In the genomic region with DNA sequence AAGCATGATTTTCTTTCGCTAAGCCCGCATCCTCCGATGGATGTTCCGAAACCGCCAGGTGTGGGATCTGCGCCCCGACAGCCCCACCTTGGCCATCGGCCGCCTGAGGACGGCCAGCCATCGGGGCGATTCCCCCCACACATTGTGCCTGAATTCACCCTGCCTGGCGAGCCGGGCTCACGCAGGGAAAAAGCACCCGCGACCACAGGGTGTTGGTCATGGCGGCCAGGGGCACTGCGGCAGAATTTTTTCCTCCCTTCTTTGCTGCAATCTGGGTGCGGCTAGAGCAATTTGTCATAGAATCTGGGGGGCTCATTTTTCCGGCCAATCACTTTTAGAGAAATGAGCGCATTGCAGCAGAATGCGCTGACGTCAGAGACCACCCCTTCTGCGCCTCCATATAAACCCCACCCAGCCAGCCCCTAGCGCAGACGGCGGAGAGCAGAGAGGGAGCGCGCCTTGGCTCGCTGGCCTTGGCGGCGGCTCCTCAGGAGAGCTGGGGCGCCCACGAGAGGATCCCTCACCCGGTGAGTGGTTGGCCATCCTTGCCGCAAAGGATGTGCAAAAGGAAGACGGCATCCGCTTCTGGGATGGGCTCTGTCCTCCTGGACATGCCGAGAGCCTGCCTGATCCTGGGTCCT, we compare ENCODE assay signal across 10 cellular contexts. TPM values are rescaled to one million over a fixed set of nuclear protein-coding genes. Genes with fewer than 3 reads are reported as not detected.
DNase-seq lines count a peak whose midpoint lies in the region; ATAC-seq, FAIRE-seq and TF ChIP-seq lines count a peak whose summit lies in the region.
"Had no signal": no experiment of that assay in that cellular context is flagged by ENCODE, and none has a peak within 500 bp of the region (broad histone marks: within the 10 kb centered on the region; RNA-seq: fewer than 3 reads in every experiment).

Gene MEG3, plus strand, starts transcription at position 428 of the 641 bp plus-strand sequence.

- H3K79me1 ChIP-seq in neuronal stem cell (ENCODE audit: low read depth, low read length): no peaks in the 10 kb centered on the region

- peak within 1 kb of the TSS; percentile 99 for H2AK5ac ChIP-seq in neuronal stem cell (ENCODE audit: low read depth, low read length)

- TF ChIP-seq CTCF in A549 (IDR thresholded peaks at IDR 0.05) (no peak), Panc1 (IDR thresholded peaks at IDR 0.05) (no peak), esophagus squamous epithelium (IDR thresholded peaks at IDR 0.05) (no peak)

- no TSS peak for BruUV-seq in Panc1 (replicated peaks; lab: Mats Ljungman, UMichigan)

- H2BK12ac ChIP-seq in neuronal stem cell (ENCODE audit: low read length): peak within 1 kb of the TSS; percentile 98

- WGBS in A549 (ENCODE audit: missing lambda C conversion rate): 57% methylated on average over 35 of the region's 40 CpGs
- 64 to 66% methylated on average over 9 to 11 of the region's 40 CpGs for WGBS in esophagus squamous epithelium, 2 donors
- WGBS in neuronal stem cell (ENCODE audit: extremely low coverage in 2 of 2, insufficient read length in 2 of 2, insufficient replicate concordance in 1 of 2), 2 donors: no CpG with 5 or more reads among the region's 40 CpGs

- H3K9ac ChIP-seq in neuronal stem cell (ENCODE audit: low read depth, low read length, poor library complexity): peak within 1 kb of the TSS; percentile 61

- TF ChIP-seq EP300 in A549 (IDR thresholded peaks at IDR 0.05): no peak

- H2BK120ac ChIP-seq in neuronal stem cell (ENCODE audit: low read depth, low read length): peak within 1 kb of the TSS; percentile 67

- H3K36me3 ChIP-seq in Panc1 (ENCODE audit: control insufficient read depth, insufficient read depth, low read length): no peaks in the 10 kb centered on the region
- no peaks in the 10 kb centered on the region for H3K36me3 ChIP-seq in esophagus squamous epithelium
- no peaks in the 10 kb centered on the region for H3K36me3 ChIP-seq in neuronal stem cell (replicated peaks in 1 of 2; ENCODE audit: control insufficient read depth in 2 of 2, insufficient read depth in 2 of 2, low read length in 2 of 2)

- peak within 1 kb of the TSS; percentile 44 for H3K23ac ChIP-seq in neuronal stem cell (ENCODE audit: low read depth, low read length, poor library complexity)

- DNase-seq in A549 (ENCODE audit: low read depth in 1 of 2, low spot score in 1 of 2) (peak; percentile 17 to 51), Panc1 (ENCODE audit: low read depth, low spot score) (no peak), esophagus squamous epithelium (lab: John Stamatoyannopoulos, UW) (no peak), neuronal stem cell (ENCODE audit: low spot score) (no peak), epidermal melanocyte (ENCODE audit: insufficient read length, low spot score) (no peak)
- DNase-seq in effector memory CD8-positive, alpha-beta T cell: no peak
- DNase-seq: NCI-H1105 treated with DMSO at 0.1 percent for 48 hours had no signal

- ATAC-seq in A549 (peak; percentile 76 to 84), Panc1 (peak; percentile 61), GM21786 (IDR thresholded peaks at IDR 0.05; ENCODE audit: unreplicated experiment) (no peak), HG03520 (IDR thresholded peaks at IDR 0.05; ENCODE audit: unreplicated experiment) (no peak)
- ATAC-seq in effector memory CD8-positive, alpha-beta T cell (replicated peaks): no peak
- ATAC-seq: GM23338 had no signal

- CTCF ChIA-PET in A549 (lab: Yijun Ruan, JAX): interaction anchor here (1.0 kb wide), 1 partner anchor 167 kb away, joined by 3 read pairs; no protein-coding TSS in a partner anchor
- CTCF ChIA-PET in Panc1 (lab: Charles Lee): no interaction called here

- no peaks in the 10 kb centered on the region for H3K4me1 ChIP-seq in A549
- H3K4me1 ChIP-seq in Panc1 (ENCODE audit: control insufficient read depth, insufficient read depth, low read length): peaks cover 4% of the 10 kb centered on the region; the same call in 1 of the 2 replicates
- H3K4me1 ChIP-seq in esophagus squamous epithelium: peaks cover 0 to 30% (median 0%) of the 10 kb centered on the region in 3 donors
- H3K4me1 ChIP-seq in neuronal stem cell (ENCODE audit: control insufficient read depth in 2 of 2, insufficient read depth in 1 of 2, low read depth in 1 of 2, low read length in 2 of 2): peaks cover 17 to 24% of the 10 kb centered on the region in 2 donors

- H2BK15ac ChIP-seq in neuronal stem cell (ENCODE audit: low read length): peak within 1 kb of the TSS; percentile 96

- H3K27ac ChIP-seq in A549 (peak within 1 kb of the TSS; percentile 60 to 78), Panc1 (ENCODE audit: low read length) (peak within 1 kb of the TSS; percentile 60), esophagus squamous epithelium (peak within 1 kb of the TSS in 3 of 4 donors; percentile 51 to 69 (median 67)), neuronal stem cell (replicated peaks; ENCODE audit: low read length) (peak within 1 kb of the TSS; percentile 8)

- H3K4me3 ChIP-seq in A549 (peak within 1 kb of the TSS; percentile 47), Panc1 (ENCODE audit: low read depth in 2 of 2, low read length in 2 of 2) (peak within 1 kb of the TSS; percentile 55 to 83), esophagus squamous epithelium (peak within 1 kb of the TSS in 3 of 4 donors; percentile 32 to 53 (median 41)), neuronal stem cell (ENCODE audit: low read length in 2 of 2) (peak within 1 kb of the TSS in 1 of 2 donors; percentile 61)
- H3K4me3 ChIP-seq: GM23338 had no signal

- in situ Hi-C loops in Panc1 (cut with HindIII; ENCODE audit: low pct_unique_long_range_greater_than_20kb, low sequenced_read_pairs): no loop called here

- no peak within 1 kb of the TSS for H4K8ac ChIP-seq in neuronal stem cell (ENCODE audit: low read depth, low read length)

- peaks cover 53 to 84% of the 10 kb centered on the region in 2 donors for H3K27me3 Mint-ChIP-seq in effector memory CD8-positive, alpha-beta T cell

- TF ChIP-seq RAD21 in A549 (conservative IDR thresholded peaks at IDR 0.05 in 1 of 2, IDR thresholded peaks at IDR 0.05 in 1 of 2): no peak

- H3K4ac ChIP-seq in neuronal stem cell (ENCODE audit: low read length): peak within 1 kb of the TSS; percentile 85

- H3K9me3 Mint-ChIP-seq in effector memory CD8-positive, alpha-beta T cell: peaks cover 0 to 4% of the 10 kb centered on the region in 2 donors

- H2BK5ac ChIP-seq in neuronal stem cell (ENCODE audit: low read length): peak within 1 kb of the TSS; percentile 99

- H3K36me3 Mint-ChIP-seq in effector memory CD8-positive, alpha-beta T cell (ENCODE audit: insufficient read depth): no peaks in the 10 kb centered on the region

- H3K4me3 Mint-ChIP-seq in effector memory CD8-positive, alpha-beta T cell: peak within 1 kb of the TSS in 1 of 2 donors; percentile 10
- H3K4me3 Mint-ChIP-seq: GM23338 had no signal

- peak; percentile 97 for TF ChIP-seq POLR2A in A549 (IDR thresholded peaks at IDR 0.05; ENCODE audit: low read length)
- TF ChIP-seq POLR2A in esophagus squamous epithelium (IDR thresholded peaks at IDR 0.05): peak in 2 of 4 donors; percentile 53 to 88

- H3K4me2 ChIP-seq in A549 (peak within 1 kb of the TSS; percentile 91), neuronal stem cell (ENCODE audit: insufficient read depth, low read length, poor library complexity, severe bottlenecking) (no peak within 1 kb of the TSS)
- H3K4me2 ChIP-seq: GM23338 had no signal

- POLR2A ChIA-PET in A549 (lab: Yijun Ruan, JAX): interaction anchor here (0.6 to 1.4 kb wide), 3 partner anchors 132 to 408 kb away, joined by 4 read pairs; no protein-coding TSS in a partner anchor
- POLR2A ChIA-PET in Panc1 (lab: Charles Lee): no interaction called here

- H3K18ac ChIP-seq in neuronal stem cell (ENCODE audit: low read length): peak within 1 kb of the TSS; percentile 93

- FAIRE-seq in A549 (lab: Jason Lieb, UNC): no peak

- H4K91ac ChIP-seq in neuronal stem cell (ENCODE audit: low read depth, low read length, poor library complexity): peak within 1 kb of the TSS; percentile 68

- H3K27me3 ChIP-seq in Panc1 (ENCODE audit: control insufficient read depth, insufficient read depth, low read length) (no peaks in the 10 kb centered on the region), esophagus squamous epithelium (peaks cover 0 to 58% (median 2%) of the 10 kb centered on the region in 4 donors), neuronal stem cell (ENCODE audit: control insufficient read depth in 3 of 3, insufficient read depth in 3 of 3, low read depth in 1 of 3, low read length in 3 of 3) (no peaks in the 10 kb centered on the region)

- H3K9me3 ChIP-seq in A549 (peaks cover 5% of the 10 kb centered on the region; the same call in 1 of the 3 replicates), Panc1 (ENCODE audit: control insufficient read depth, insufficient read depth, low read depth, low read length) (no peaks in the 10 kb centered on the region), esophagus squamous epithelium (peaks cover 0 to 7% (median 0%) of the 10 kb centered on the region in 3 donors), neuronal stem cell (replicated peaks in 1 of 2; ENCODE audit: control insufficient read depth in 2 of 2, insufficient read depth in 1 of 2, low read depth in 1 of 2, low read length in 2 of 2) (peaks cover 16 to 22% of the 10 kb centered on the region in 2 donors)

- peaks cover 2 to 9% of the 10 kb centered on the region in 2 donors for H3K4me1 Mint-ChIP-seq in effector memory CD8-positive, alpha-beta T cell (ENCODE audit: low read depth in 2 of 2)

- H2AFZ ChIP-seq in neuronal stem cell (ENCODE audit: low read length): no peak within 1 kb of the TSS

- H3K14ac ChIP-seq in neuronal stem cell (ENCODE audit: low read length): no peak within 1 kb of the TSS

- intact Hi-C loops in Panc1 (cut with micrococcal nuclease; ENCODE audit: unreplicated experiment): loop anchor here (5.0 kb wide), 1 partner anchor 159 kb away; no protein-coding TSS in a partner anchor
- intact Hi-C loops in esophagus squamous epithelium (cut with DNase I): loop anchor here (10.0 kb wide), 1 partner anchor 161 kb away; no protein-coding TSS in a partner anchor

- H3K27ac Mint-ChIP-seq in effector memory CD8-positive, alpha-beta T cell: no peak within 1 kb of the TSS
- H3K27ac Mint-ChIP-seq: GM23338 had no signal

TF ChIP-seq in A549, 52 proteins besides CTCF, POLR2A, EP300 and RAD21 (continues in another document):
- no peak for TF ChIP-seq NR3C1 (IDR thresholded peaks at IDR 0.05)

RNA-seq across cellular contexts. Expression of gene MEG3, which starts in this region (rescaled TPM):
- 27.0 and 38.0 TPM in 2 replicates for polyA plus RNA-seq in A549 (2011; rRNA removed)
- polyA plus RNA-seq in A549 (2012; cell fraction: cytosol; rRNA removed): 19.9 and 24.5 TPM in 2 replicates
- 367 and 439 TPM in 2 replicates for polyA plus RNA-seq in A549 (2012; cell fraction: nucleus; rRNA removed)
- polyA plus RNA-seq in A549 (2017; fragmentation: RNase III; extraction: RNeasy Plus Mini Kit Qiagen cat#74134 plus additional on column Dnase treatment): 56.7 to 66.4 TPM (median 57.8 TPM) in 3 replicates
- 14.8 and 15.7 TPM in 2 replicates for polyA minus RNA-seq in A549 (2011; rRNA and poly(A)+ RNA removed)
- total RNA-seq in Panc1 (2021; ENCODE audit: unreplicated experiment): 62.4 TPM
- 35.4 TPM for polyA plus RNA-seq in Panc1 (2012; ENCODE audit: insufficient read length)
- total RNA-seq in esophagus squamous epithelium: 10 to 100 TPM in 1 of 4 donors, 1 to 10 TPM in 3; 1.2 to 18.9 (median 3.5) TPM
- polyA plus RNA-seq in neuronal stem cell (2013, experiment 1 of 2): 61.0 TPM
- polyA plus RNA-seq in neuronal stem cell (2013, experiment 2 of 2): 58.1 TPM
- total RNA-seq: GM23338 had no signal
- polyA plus RNA-seq: GM23338 had no signal

Comparison
In these comparisons a context has a peak if more than half of its experiments do, and no peak if none do; other contexts are left out.
1. ATAC-seq: peak in A549 (2 of 2) and Panc1 (single experiment); none in effector memory CD8-positive, alpha-beta T cell (single experiment), GM21786 (single experiment) and HG03520 (single experiment).
2. DNase-seq: peak in A549 (2 of 2); none in Panc1 (single experiment), esophagus squamous epithelium (single experiment), neuronal stem cell (single experiment), effector memory CD8-positive, alpha-beta T cell (0 of 3) and epidermal melanocyte (single experiment).
3. H3K27ac ChIP-seq: peak in every context shown above with its lines; median percentile 69 in A549; 67 in esophagus squamous epithelium; 60 in Panc1; 8 in neuronal stem cell.